23 cellular contexts compared by ENCODE assay signal in genomic region chr2:222942556-222942955, GRCh38.
DNase-seq lines count a peak whose midpoint lies in the region; ATAC-seq and TF ChIP-seq lines count a peak whose summit lies in the region.
"Had no signal": no experiment of that assay in that cellular context is flagged by ENCODE, and none has a peak within 500 bp of the region (broad histone marks: within the 10 kb centered on the region; RNA-seq: fewer than 3 reads in every experiment).

No MANE protein-coding gene starts in this region.

- peaks cover 5% of the 10 kb centered on the region for H3K9me3 ChIP-seq in RWPE2 (ENCODE audit: severe bottlenecking)
- no peaks in the 10 kb centered on the region for H3K9me3 ChIP-seq in osteoblast (ENCODE audit: low read depth, low read length)
- peaks cover 0 to 19% (median 14%) of the 10 kb centered on the region in 12 donors for H3K9me3 ChIP-seq in heart left ventricle

- peaks cover 19% of the 10 kb centered on the region for H3K36me3 Mint-ChIP-seq in activated CD8-positive, alpha-beta T cell treated with anti-CD3 and anti-CD28 coated beads for 36 hours (ENCODE audit: low read depth)
- H3K36me3 Mint-ChIP-seq in activated CD8-positive, alpha-beta T cell treated with anti-CD3 and anti-CD28 coated beads, Interleukin-2, amount 10 ng/mL, durations not matched to agents 7 days and 5 days (ENCODE audit: low read depth), result peaks cover 13% of the 10 kb centered on the region

- WGBS in heart left ventricle, 4 donors, result 95 to 99% (median 97%) methylated on average over 3 of the region's 3 CpGs

- peaks cover 54% of the 10 kb centered on the region for H3K36me3 ChIP-seq in RWPE2 (ENCODE audit: low read depth)
- no peaks in the 10 kb centered on the region for H3K36me3 ChIP-seq in osteoblast (ENCODE audit: insufficient read depth, low read length)
- H3K36me3 ChIP-seq in heart left ventricle, result peaks cover 0 to 47% (median 12%) of the 10 kb centered on the region in 9 donors

- no peak overlapping the region for H3K4me3 Mint-ChIP-seq in activated CD8-positive, alpha-beta T cell treated with anti-CD3 and anti-CD28 coated beads for 36 hours
- no peak overlapping the region for H3K4me3 Mint-ChIP-seq in activated CD8-positive, alpha-beta T cell treated with anti-CD3 and anti-CD28 coated beads, Interleukin-2, amount 10 ng/mL, durations not matched to agents 7 days and 5 days

- no peak for TF ChIP-seq CTCF in activated CD8-positive, alpha-beta T cell treated with anti-CD3 and anti-CD28 coated beads for 36 hours (IDR thresholded peaks at IDR 0.05)
- TF ChIP-seq CTCF in RWPE2 (IDR thresholded peaks at IDR 0.05; ENCODE audit: poor library complexity, severe bottlenecking) (no peak), osteoblast (IDR thresholded peaks at IDR 0.05; ENCODE audit: extremely low read depth, low read depth, low read length) (no peak), heart left ventricle (IDR thresholded peaks at IDR 0.05) (no peak)

- ATAC-seq in activated CD8-positive, alpha-beta T cell treated with anti-CD3 and anti-CD28 coated beads for 36 hours, result no peak
- ATAC-seq in activated CD8-positive, alpha-beta T cell treated with anti-CD3 and anti-CD28 coated beads, Interleukin-2, amount 10 ng/mL, durations not matched to agents 7 days and 5 days, result no peak
- no peak for ATAC-seq in RWPE2 (ENCODE audit: low read depth)
- no peak for ATAC-seq in heart left ventricle
- ATAC-seq: HCT116, HepG2, K562 had no signal

- H3K4me1 Mint-ChIP-seq in activated CD8-positive, alpha-beta T cell treated with anti-CD3 and anti-CD28 coated beads for 36 hours (ENCODE audit: low read depth), result peaks cover 21% of the 10 kb centered on the region
- H3K4me1 Mint-ChIP-seq in activated CD8-positive, alpha-beta T cell treated with anti-CD3 and anti-CD28 coated beads, Interleukin-2, amount 10 ng/mL, durations not matched to agents 7 days and 5 days (ENCODE audit: low read depth), result peaks cover 5% of the 10 kb centered on the region

- H3K4me1 ChIP-seq in RWPE2 (ENCODE audit: insufficient read depth, poor library complexity, severe bottlenecking) (peaks cover 37% of the 10 kb centered on the region), osteoblast (ENCODE audit: insufficient read depth, low read length) (peaks cover 39% of the 10 kb centered on the region), heart left ventricle (peaks cover 0 to 7% (median 0%) of the 10 kb centered on the region in 12 donors)

- POLR2A ChIA-PET in activated CD8-positive, alpha-beta T cell treated with anti-CD3 and anti-CD28 coated beads for 36 hours (lab: Charles Lee), result no interaction called here
- POLR2A ChIA-PET in activated CD8-positive, alpha-beta T cell treated with anti-CD3 and anti-CD28 coated beads, Interleukin-2, amount 10 ng/mL, durations not matched to agents 7 days and 5 days (lab: Charles Lee), result no interaction called here

- H3K27ac Mint-ChIP-seq in activated CD8-positive, alpha-beta T cell treated with anti-CD3 and anti-CD28 coated beads for 36 hours, result peak overlapping the region; percentile 3
- H3K27ac Mint-ChIP-seq in activated CD8-positive, alpha-beta T cell treated with anti-CD3 and anti-CD28 coated beads, Interleukin-2, amount 10 ng/mL, durations not matched to agents 7 days and 5 days, result no peak overlapping the region

- H4K20me1 ChIP-seq in osteoblast (ENCODE audit: insufficient read depth, low read length), result peaks cover 7% of the 10 kb centered on the region

- peaks cover 12% of the 10 kb centered on the region for H3K79me2 ChIP-seq in osteoblast (ENCODE audit: insufficient read depth, low read length)

- CTCF ChIA-PET in activated CD8-positive, alpha-beta T cell treated with anti-CD3 and anti-CD28 coated beads for 36 hours (lab: Charles Lee), result no interaction called here
- CTCF ChIA-PET in activated CD8-positive, alpha-beta T cell treated with anti-CD3 and anti-CD28 coated beads, Interleukin-2, amount 10 ng/mL, durations not matched to agents 7 days and 5 days (lab: Charles Lee), result interaction anchor here (4.0 kb wide), 1 partner anchor 251 kb away, joined by 28 read pairs; no protein-coding TSS in a partner anchor

- H3K27me3 ChIP-seq in RWPE2 (ENCODE audit: insufficient read depth, poor library complexity, severe bottlenecking) (no peaks in the 10 kb centered on the region), osteoblast (ENCODE audit: insufficient read depth, low read length) (no peaks in the 10 kb centered on the region), heart left ventricle (no peaks in the 10 kb centered on the region)
- H3K27me3 ChIP-seq: SJSA1 had no signal

- H3K4me3 ChIP-seq in RWPE2 (ENCODE audit: severe bottlenecking) (no peak overlapping the region), osteoblast (ENCODE audit: insufficient read depth, low read length) (no peak overlapping the region), heart left ventricle (no peak overlapping the region)
- H3K4me3 ChIP-seq: K562, SJSA1 had no signal

- no peak for TF ChIP-seq POLR2A in heart left ventricle (IDR thresholded peaks at IDR 0.05)

- intact Hi-C loops in activated CD8-positive, alpha-beta T cell treated with anti-CD3 and anti-CD28 coated beads for 36 hours (cut with micrococcal nuclease), result no loop called here
- intact Hi-C loops in heart left ventricle (cut with DNase I), result no loop called here

- H3K27ac ChIP-seq in RWPE2 (ENCODE audit: poor library complexity, severe bottlenecking), result peak overlapping the region; percentile 30
- H3K27ac ChIP-seq in osteoblast (ENCODE audit: low read depth, low read length), result peak overlapping the region; percentile 69
- no peak overlapping the region for H3K27ac ChIP-seq in heart left ventricle
- H3K27ac ChIP-seq: 22Rv1 had no signal

- H3K27me3 Mint-ChIP-seq in activated CD8-positive, alpha-beta T cell treated with anti-CD3 and anti-CD28 coated beads for 36 hours, result no peaks in the 10 kb centered on the region
- peaks cover 1% of the 10 kb centered on the region for H3K27me3 Mint-ChIP-seq in activated CD8-positive, alpha-beta T cell treated with anti-CD3 and anti-CD28 coated beads, Interleukin-2, amount 10 ng/mL, durations not matched to agents 7 days and 5 days (ENCODE audit: low read depth)

- no peak overlapping the region for H3K4me2 ChIP-seq in osteoblast (ENCODE audit: insufficient read depth, low read length)

- DNase-seq in activated CD8-positive, alpha-beta T cell treated with anti-CD3 and anti-CD28 coated beads for 36 hours, result no peak
- DNase-seq in activated CD8-positive, alpha-beta T cell treated with anti-CD3 and anti-CD28 coated beads, Interleukin-2, amount 10 ng/mL, durations not matched to agents 7 days and 5 days, result no peak
- DNase-seq in RWPE2 (ENCODE audit: low spot score) (no peak), osteoblast (ENCODE audit: insufficient read length, low spot score, missing footprints) (no peak), heart left ventricle (no peak), NCI-H2227 (lab: John Stamatoyannopoulos, UW; ENCODE audit: unreplicated experiment) (no peak), NCI-H524 treated with DMSO at 0.1 percent for 48 hours (lab: John Stamatoyannopoulos, UW) (no peak), D341Med (ENCODE audit: low spot score) (no peak)
- DNase-seq: DMS53, Kasumi-1, MV-4-11, NCI-H1105, NCI-H1436 treated with DMSO at 0.1 percent for 48 hours, NCI-H187 treated with DMSO at 0.1 percent for 48 hours, NCI-H2171 treated with DMSO at 0.1 percent for 48 hours, NCI-H524, NCI-H774, Right ventricle myocardium superior had no signal

- H2AFZ ChIP-seq in osteoblast (ENCODE audit: low read length), result no peak overlapping the region

- peaks cover 2% of the 10 kb centered on the region for H3K9me3 Mint-ChIP-seq in activated CD8-positive, alpha-beta T cell treated with anti-CD3 and anti-CD28 coated beads for 36 hours
- no peaks in the 10 kb centered on the region for H3K9me3 Mint-ChIP-seq in activated CD8-positive, alpha-beta T cell treated with anti-CD3 and anti-CD28 coated beads, Interleukin-2, amount 10 ng/mL, durations not matched to agents 7 days and 5 days (ENCODE audit: insufficient read depth)

Comparison
In these comparisons a context has a peak if more than half of its experiments do, and no peak if none do; other contexts are left out.
1. H3K27ac ChIP-seq: peak in RWPE2 (single experiment) and osteoblast (single experiment); none in heart left ventricle (0 of 12).